In the genomic region with DNA sequence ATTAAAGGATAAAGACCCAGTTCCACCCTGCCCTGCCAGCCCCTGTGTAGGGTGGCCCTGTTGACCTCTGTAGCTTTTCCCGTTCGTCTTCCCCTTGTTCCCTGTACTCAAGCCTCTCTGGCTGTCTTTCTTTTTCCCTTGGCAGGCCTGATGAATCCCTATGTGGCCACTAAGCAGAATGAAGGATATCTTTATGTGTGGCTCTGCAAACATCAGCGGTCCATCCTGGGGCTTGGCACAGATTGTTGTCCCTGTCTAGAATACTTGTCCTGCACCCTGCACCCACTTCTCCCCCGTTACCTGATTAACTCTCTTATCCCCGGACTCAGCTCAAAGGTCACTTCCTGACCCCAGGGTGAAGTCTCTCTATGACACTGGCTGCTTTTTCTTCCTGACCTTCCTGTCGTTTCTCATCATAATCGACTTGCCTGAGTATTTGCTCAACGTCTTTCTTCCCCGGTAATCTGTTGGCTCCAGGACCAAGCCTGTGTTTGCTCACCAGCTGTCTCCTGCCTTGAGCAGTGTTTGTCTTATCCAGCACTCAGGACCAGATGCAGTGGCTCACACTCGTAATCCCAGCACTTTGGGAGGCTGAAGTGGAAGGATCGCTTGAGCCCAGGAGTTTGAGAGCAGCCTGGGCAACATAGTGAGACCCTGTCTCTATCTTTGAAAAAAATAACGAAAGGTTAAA, we compare ENCODE assay signal across 9 cellular contexts. TPM values are rescaled to one million over a fixed set of nuclear protein-coding genes. Genes with fewer than 3 reads are reported as not detected.
DNase-seq lines count a peak whose midpoint lies in the region; ATAC-seq, FAIRE-seq and TF ChIP-seq lines count a peak whose summit lies in the region.
"Not testable (repeated sequence)": the region's sequence is repeated elsewhere in the genome, so short reads cannot be mapped to it uniquely, and the experiment has no call there.
"Had no signal": no experiment of that assay in that cellular context is flagged by ENCODE, and none has a peak within 500 bp of the region (broad histone marks: within the 10 kb centered on the region; RNA-seq: fewer than 3 reads in every experiment).

No MANE protein-coding gene starts in this region.

- peak; percentile 70 for FAIRE-seq in K562 (lab: Jason Lieb, UNC)

- H3K27me3 Mint-ChIP-seq in Caco-2 (ENCODE audit: insufficient read depth, unreplicated experiment); activated T-helper 1 cell treated with anti-CD3 and anti-CD28 coated beads, Interleukin-12 subunit alpha, Interleukin-12 subunit beta, Interleukin-2, Interleukin-4 antibody, amounts not matched to agents 30 ng/mL and 10 ng/mL and 1 ng/mL, durations not matched to agents 14 hours and 24 hours and 36 hours (ENCODE audit: insufficient read depth); progenitor cell of endocrine pancreas: not testable (repeated sequence)

- not testable (repeated sequence) for TF ChIP-seq EP300 in K562 (IDR thresholded peaks at IDR 0.05; ENCODE audit: low read length)

- H3K27ac Mint-ChIP-seq in Caco-2 (ENCODE audit: unreplicated experiment) (peak overlapping the region; percentile 78), progenitor cell of endocrine pancreas (peak overlapping the region; percentile 15)
- H3K27ac Mint-ChIP-seq in activated T-helper 1 cell treated with anti-CD3 and anti-CD28 coated beads, Interleukin-12 subunit alpha, Interleukin-12 subunit beta, Interleukin-2, Interleukin-4 antibody, amounts not matched to agents 30 ng/mL and 10 ng/mL and 1 ng/mL, durations not matched to agents 14 hours and 24 hours and 36 hours, result peak overlapping the region; percentile 61

- not testable (repeated sequence) for H3K4me3 ChIP-seq in Caco-2 (ENCODE audit: low read depth, low read length); K562; right lobe of liver

- not testable (repeated sequence) for TF ChIP-seq RAD21 in K562 (CRISPR knock-in tag; conservative IDR thresholded peaks at IDR 0.05 in 1 of 2, IDR thresholded peaks at IDR 0.05 in 1 of 2)

- peaks cover 39% of the 10 kb centered on the region for H3K36me3 Mint-ChIP-seq in Caco-2 (ENCODE audit: insufficient read depth, unreplicated experiment)
- peaks cover 18% of the 10 kb centered on the region for H3K36me3 Mint-ChIP-seq in activated T-helper 1 cell treated with anti-CD3 and anti-CD28 coated beads, Interleukin-12 subunit alpha, Interleukin-12 subunit beta, Interleukin-2, Interleukin-4 antibody, amounts not matched to agents 30 ng/mL and 10 ng/mL and 1 ng/mL, durations not matched to agents 14 hours and 24 hours and 36 hours (ENCODE audit: low read depth)
- H3K36me3 Mint-ChIP-seq in progenitor cell of endocrine pancreas (ENCODE audit: insufficient read depth), result peaks cover 14% of the 10 kb centered on the region

- not testable (repeated sequence) for H3K9me3 Mint-ChIP-seq in Caco-2 (ENCODE audit: unreplicated experiment); activated T-helper 1 cell treated with anti-CD3 and anti-CD28 coated beads, Interleukin-12 subunit alpha, Interleukin-12 subunit beta, Interleukin-2, Interleukin-4 antibody, amounts not matched to agents 30 ng/mL and 10 ng/mL and 1 ng/mL, durations not matched to agents 14 hours and 24 hours and 36 hours; progenitor cell of endocrine pancreas (ENCODE audit: low read depth)

- H3K4me2 ChIP-seq in K562 (ENCODE audit: insufficient read depth, low read length), result not testable (repeated sequence)

- not testable (repeated sequence) for TF ChIP-seq POLR2A in K562 (conservative IDR thresholded peaks at IDR 0.05); right lobe of liver (IDR thresholded peaks at IDR 0.05)

- not testable (repeated sequence) for TF ChIP-seq CTCF in Caco-2 (IDR thresholded peaks at IDR 0.05; ENCODE audit: insufficient read depth in 1 of 2, low read depth in 1 of 2, low read length in 1 of 2, severe bottlenecking in 1 of 2, unreplicated experiment in 1 of 2); VCaP (conservative IDR thresholded peaks at IDR 0.05); K562 (IDR thresholded peaks at IDR 0.05 in 2 of 3, conservative IDR thresholded peaks at IDR 0.05 in 1 of 3; ENCODE audit: insufficient read depth in 2 of 3, low read depth in 1 of 3, low read length in 3 of 3); right lobe of liver (IDR thresholded peaks at IDR 0.05); progenitor cell of endocrine pancreas (IDR thresholded peaks at IDR 0.05; ENCODE audit: unreplicated experiment)

- not testable (repeated sequence) for H3K4me1 Mint-ChIP-seq in Caco-2 (ENCODE audit: low read depth, unreplicated experiment); activated T-helper 1 cell treated with anti-CD3 and anti-CD28 coated beads, Interleukin-12 subunit alpha, Interleukin-12 subunit beta, Interleukin-2, Interleukin-4 antibody, amounts not matched to agents 30 ng/mL and 10 ng/mL and 1 ng/mL, durations not matched to agents 14 hours and 24 hours and 36 hours (ENCODE audit: low read depth); progenitor cell of endocrine pancreas (ENCODE audit: low read depth)

- CTCF ChIA-PET in Caco-2 (lab: Charles Lee); K562 (lab: Yijun Ruan, JAX; ENCODE audit: low intra/inter-chr PET ratio): not testable (repeated sequence)

- POLR2A ChIA-PET in Caco-2 (lab: Charles Lee); K562 (lab: Yijun Ruan, JAX): not testable (repeated sequence)

- H3K4me1 ChIP-seq in Caco-2; K562 (replicated peaks in 1 of 2; ENCODE audit: control insufficient read depth in 2 of 2, insufficient read depth in 2 of 2, low read length in 2 of 2); right lobe of liver: not testable (repeated sequence)

- H3K79me2 ChIP-seq in K562 (ENCODE audit: control insufficient read depth, insufficient read depth, low read length), result not testable (repeated sequence)

- H3K9me3 ChIP-seq in Caco-2; K562 (replicated peaks; ENCODE audit: control insufficient read depth, insufficient read depth, low read depth, low read length); right lobe of liver: not testable (repeated sequence)

- not testable (repeated sequence) for H3K36me3 ChIP-seq in Caco-2 (ENCODE audit: control insufficient read depth, insufficient read depth, low read length); K562 (ENCODE audit: control insufficient read depth, insufficient read depth, low read length)
- H3K36me3 ChIP-seq in right lobe of liver, result peaks cover 0 to 18% (median 4%) of the 10 kb centered on the region in 4 donors

- not testable (repeated sequence) for H3K9me1 ChIP-seq in K562 (ENCODE audit: control insufficient read depth, insufficient read depth, low read length)

- not testable (repeated sequence) for H3K9ac ChIP-seq in K562 (ENCODE audit: insufficient read depth in 1 of 2, low read depth in 2 of 2, low read length in 2 of 2)

- not testable (repeated sequence) for DNase-seq in Caco-2; activated T-helper 1 cell treated with anti-CD3 and anti-CD28 coated beads, Interleukin-12 subunit alpha, Interleukin-12 subunit beta, Interleukin-2, Interleukin-4 antibody, amounts not matched to agents 30 ng/mL and 10 ng/mL and 1 ng/mL, durations not matched to agents 14 hours and 24 hours and 36 hours (ENCODE audit: low spot score); K562 (ENCODE audit: extremely low read depth in 1 of 4, low spot score in 3 of 4); left lobe of liver (ENCODE audit: low spot score); right lobe of liver; progenitor cell of endocrine pancreas (ENCODE audit: low spot score, unreplicated experiment)

- in situ Hi-C loops in K562 (cut with MboI), result loop anchor here (5.0 kb wide), 1 partner anchor 762 kb away; no protein-coding TSS in a partner anchor

- BruUV-seq in Caco-2 (replicated peaks; lab: Mats Ljungman, UMichigan); K562 (replicated peaks; lab: Mats Ljungman, UMichigan): not testable (repeated sequence)

- H2AFZ ChIP-seq in K562 (ENCODE audit: low read depth, low read length), result not testable (repeated sequence)

- peak overlapping the region; percentile 19; the same call in 1 of the 2 replicates for H3K27ac ChIP-seq in VCaP
- H3K27ac ChIP-seq in K562 (ENCODE audit: extremely low read depth, low read depth, low read length); right lobe of liver: not testable (repeated sequence)

- not testable (repeated sequence) for H4K20me1 ChIP-seq in K562 (replicated peaks; ENCODE audit: control insufficient read depth, insufficient read depth, low read length)

- not testable (repeated sequence) for H3K27me3 ChIP-seq in Caco-2 (replicated peaks; ENCODE audit: control insufficient read depth, insufficient read depth, low read length); K562 (ENCODE audit: control insufficient read depth in 2 of 2, insufficient read depth in 2 of 2, low read length in 2 of 2); right lobe of liver

- intact Hi-C loops in Caco-2 (cut with micrococcal nuclease; ENCODE audit: unreplicated experiment); activated T-helper 1 cell treated with anti-CD3 and anti-CD28 coated beads, Interleukin-12 subunit alpha, Interleukin-12 subunit beta, Interleukin-2, Interleukin-4 antibody, amounts not matched to agents 30 ng/mL and 10 ng/mL and 1 ng/mL, durations not matched to agents 14 hours and 24 hours and 36 hours (cut with micrococcal nuclease); K562 (cut with micrococcal nuclease); right lobe of liver (cut with DNase I): not testable (repeated sequence)

- ATAC-seq in K562, result not testable (repeated sequence)
- ATAC-seq in left lobe of liver (peak; percentile 52), right lobe of liver (peak; percentile 54 to 67 (median 60))

- no CpG with 5 or more reads among the region's 12 CpGs for WGBS in K562 (ENCODE audit: insufficient coverage, low coverage, missing lambda C conversion rate)
- WGBS in right lobe of liver (ENCODE audit: insufficient coverage, low coverage, low lambda C conversion rate, missing lambda C conversion rate), result 71% methylated on average over 1 of the region's 12 CpGs

- peak overlapping the region; percentile 4 for H3K4me3 Mint-ChIP-seq in Caco-2 (ENCODE audit: unreplicated experiment)
- not testable (repeated sequence) for H3K4me3 Mint-ChIP-seq in activated T-helper 1 cell treated with anti-CD3 and anti-CD28 coated beads, Interleukin-12 subunit alpha, Interleukin-12 subunit beta, Interleukin-2, Interleukin-4 antibody, amounts not matched to agents 30 ng/mL and 10 ng/mL and 1 ng/mL, durations not matched to agents 14 hours and 24 hours and 36 hours; progenitor cell of endocrine pancreas (ENCODE audit: low read depth)

RNA-seq across cellular contexts. Expression of gene RSPH10B2, which starts 9.3 kb away (rescaled TPM):
- total RNA-seq in Caco-2 (2022), result 0.45 TPM in 1 of 2 replicates, not detected in the other
- total RNA-seq in activated T-helper 1 cell treated with anti-CD3 and anti-CD28 coated beads, Interleukin-12 subunit alpha, Interleukin-12 subunit beta, Interleukin-2, Interleukin-4 antibody, amounts not matched to agents 30 ng/mL and 10 ng/mL and 1 ng/mL, durations not matched to agents 14 hours and 24 hours and 36 hours, result 0.20 and 0.29 TPM in 2 replicates
- 1.0 and 2.0 TPM in 2 replicates for total RNA-seq in K562 (2011; cell fraction: chromatin; rRNA removed; ENCODE audit: low replicate concordance)
- 1.0 TPM in 1 of 2 replicates, not detected in the other for total RNA-seq in K562 (2011; cell fraction: nucleolus; rRNA removed)
- total RNA-seq in K562 (2011; cell fraction: nucleoplasm; rRNA removed), result 2.2 and 3.1 TPM in 2 replicates
- not detected in 2 replicates for total RNA-seq in K562 (2014; rRNA removed)
- 0.11 and 0.19 TPM in 2 replicates for total RNA-seq in K562 (2014; rRNA removed; fragmentation: Illumina TruSeq; extraction: Trizol)
- not detected in 2 replicates for total RNA-seq in K562 (2015; rRNA removed; fragmentation: Illumina TruSeq; extraction: Trizol)
- total RNA-seq in K562 (2021), result 0.29 TPM in 1 of 2 replicates, not detected in the other
- 0.04 TPM in 2 replicates for polyA plus RNA-seq in K562 (2011; rRNA removed)
- polyA plus RNA-seq in K562 (2011; cell fraction: cytosol; rRNA removed), result not detected in 2 replicates
- 0.11 and 0.13 TPM in 2 replicates for polyA plus RNA-seq in K562 (2011; cell fraction: nucleus; rRNA removed)
- polyA plus RNA-seq in K562 (2012), result not detected in 2 replicates
- polyA plus RNA-seq in K562 (2014; fragmentation: Illumina TruSeq; extraction: Trizol), result 0.04 TPM in 1 of 2 replicates, not detected in the other
- under 1 TPM in 1 of 2 experiments, not detected in 1; 0.11 TPM for polyA plus RNA-seq in K562 (2014; fragmentation: Nextera tagmentation; extraction: Ambion mirVana)
- polyA plus RNA-seq in K562 (2014; rRNA removed), result not detected in 2 replicates
- not detected in 2 replicates for polyA minus RNA-seq in K562 (2011; rRNA and poly(A)+ RNA removed)
- polyA minus RNA-seq in K562 (2011; cell fraction: cytosol; rRNA and poly(A)+ RNA removed), result not detected in 2 replicates
- polyA minus RNA-seq in K562 (2011; cell fraction: nucleus; rRNA and poly(A)+ RNA removed), result 1.1 TPM in 2 replicates
- total RNA-seq in left lobe of liver, result not detected
- total RNA-seq in right lobe of liver, result under 1 TPM in 4 of 6 experiments, not detected in 2; 0.09 to 0.22 (median 0.14) TPM
- 2.8 and 3.6 TPM in 2 replicates for total RNA-seq in progenitor cell of endocrine pancreas
- total RNA-seq: GM23248 had no signal
- polyA plus RNA-seq: BJ, GM23248 had no signal

RNA-seq across cellular contexts. Expression of gene ZNF12, which starts 37.8 kb away (rescaled TPM):
- total RNA-seq in Caco-2 (2022) (26.1 and 30.4 TPM in 2 replicates), K562 (2014; rRNA removed) (12.9 and 13.3 TPM in 2 replicates), K562 (2014; rRNA removed; fragmentation: Illumina TruSeq; extraction: Trizol) (19.3 and 23.4 TPM in 2 replicates), K562 (2015; rRNA removed; fragmentation: Illumina TruSeq; extraction: Trizol) (19.2 and 20.3 TPM in 2 replicates), K562 (2021) (15.0 and 21.1 TPM in 2 replicates), left lobe of liver (12.8 TPM), right lobe of liver (10 to 100 TPM in 4 of 6 experiments, 1 to 10 TPM in 2; 5.4 to 11.1 (median 10.5) TPM), progenitor cell of endocrine pancreas (25.7 and 28.8 TPM in 2 replicates)
- 19.7 and 20.9 TPM in 2 replicates for total RNA-seq in activated T-helper 1 cell treated with anti-CD3 and anti-CD28 coated beads, Interleukin-12 subunit alpha, Interleukin-12 subunit beta, Interleukin-2, Interleukin-4 antibody, amounts not matched to agents 30 ng/mL and 10 ng/mL and 1 ng/mL, durations not matched to agents 14 hours and 24 hours and 36 hours
- 15.9 and 67.2 TPM in 2 replicates for total RNA-seq in K562 (2011; cell fraction: chromatin; rRNA removed; ENCODE audit: low replicate concordance)
- 11.5 and 19.3 TPM in 2 replicates for total RNA-seq in K562 (2011; cell fraction: nucleolus; rRNA removed)
- 22.7 and 23.4 TPM in 2 replicates for total RNA-seq in K562 (2011; cell fraction: nucleoplasm; rRNA removed)
- polyA plus RNA-seq in K562 (2011; rRNA removed) (32.3 and 34.7 TPM in 2 replicates), K562 (2014; fragmentation: Illumina TruSeq; extraction: Trizol) (13.8 and 14.7 TPM in 2 replicates), K562 (2014; fragmentation: Nextera tagmentation; extraction: Ambion mirVana) (1 to 10 TPM; 5.8 to 7.3 TPM), K562 (2014; rRNA removed) (14.8 and 18.9 TPM in 2 replicates)
- polyA plus RNA-seq in K562 (2011; cell fraction: cytosol; rRNA removed), result 6.7 and 10.5 TPM in 2 replicates
- polyA plus RNA-seq in K562 (2011; cell fraction: nucleus; rRNA removed), result 52.8 and 97.8 TPM in 2 replicates
- 9.4 and 16.5 TPM in 2 replicates for polyA plus RNA-seq in K562 (2012)
- polyA minus RNA-seq in K562 (2011; rRNA and poly(A)+ RNA removed), result 27.6 and 41.2 TPM in 2 replicates
- 14.7 and 22.5 TPM in 2 replicates for polyA minus RNA-seq in K562 (2011; cell fraction: cytosol; rRNA and poly(A)+ RNA removed)
- 14.8 and 31.2 TPM in 2 replicates for polyA minus RNA-seq in K562 (2011; cell fraction: nucleus; rRNA and poly(A)+ RNA removed)

Comparison
In these comparisons a context has a peak if more than half of its experiments do, and no peak if none do; other contexts are left out.
1. H3K27ac Mint-ChIP-seq: peak in every context shown above with its lines; median percentile 78 in Caco-2; 61 in activated T-helper 1 cell treated with anti-CD3 and anti-CD28 coated beads, Interleukin-12 subunit alpha, Interleukin-12 subunit beta, Interleukin-2, Interleukin-4 antibody, amounts not matched to agents 30 ng/mL and 10 ng/mL and 1 ng/mL, durations not matched to agents 14 hours and 24 hours and 36 hours; 15 in progenitor cell of endocrine pancreas.